13 cellular contexts compared by ENCODE assay signal in the genomic region with DNA sequence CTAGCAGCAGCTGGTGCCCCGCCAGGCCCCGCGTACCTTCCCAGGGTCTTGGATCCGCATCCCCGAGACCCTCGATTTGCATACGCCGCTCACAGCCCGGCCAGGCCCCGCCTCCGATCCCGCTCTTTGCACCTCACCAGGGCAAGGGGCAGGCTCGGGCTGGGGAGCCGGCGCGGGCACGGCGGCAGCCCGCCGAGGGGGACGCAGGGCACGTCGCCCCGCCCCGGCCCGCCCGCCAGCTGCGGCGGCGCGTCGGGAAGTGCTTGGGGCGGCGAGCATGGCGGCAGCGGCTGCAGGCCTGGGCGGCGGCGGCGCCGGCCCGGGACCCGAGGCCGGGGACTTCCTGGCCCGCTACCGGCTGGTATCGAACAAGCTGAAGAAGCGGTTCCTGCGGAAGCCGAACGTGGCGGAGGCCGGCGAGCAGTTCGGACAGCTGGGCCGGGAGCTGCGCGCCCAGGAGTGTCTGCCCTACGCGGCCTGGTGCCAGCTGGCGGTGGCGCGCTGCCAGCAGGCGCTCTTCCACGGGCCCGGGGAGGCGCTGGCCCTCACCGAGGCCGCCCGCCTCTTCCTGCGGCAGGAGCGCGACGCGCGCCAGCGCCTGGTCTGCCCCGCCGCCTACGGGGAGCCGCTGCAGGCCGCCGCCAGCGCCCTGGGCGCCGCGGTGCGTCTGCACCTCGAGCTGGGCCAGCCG. TPM values are rescaled to one million over a fixed set of nuclear protein-coding genes. Genes with fewer than 3 reads are reported as not detected.
DNase-seq lines count a peak whose midpoint lies in the region; ATAC-seq and TF ChIP-seq lines count a peak whose summit lies in the region.
"Not testable (repeated sequence)": the region's sequence is repeated elsewhere in the genome, so short reads cannot be mapped to it uniquely, and the experiment has no call there.
"Had no signal": no experiment of that assay in that cellular context is flagged by ENCODE, and none has a peak within 500 bp of the region (broad histone marks: within the 10 kb centered on the region; RNA-seq: fewer than 3 reads in every experiment).

Gene F8A2 (plus strand): TSS at position 258 of the 691 bp plus-strand sequence. CDS start 20 bp downstream, at position 278.

- DNase-seq in activated B cell treated with CpG ODN at 0.5 μM for 24 hours; heart right ventricle; sciatic nerve (ENCODE audit: low spot score): not testable (repeated sequence)

- H3K4me1 Mint-ChIP-seq in activated B cell treated with CpG ODN at 0.5 μM for 24 hours, result not testable (repeated sequence)

- POLR2A ChIA-PET in activated B cell treated with CpG ODN at 0.5 μM for 24 hours (lab: Charles Lee), result not testable (repeated sequence)

- not testable (repeated sequence) for H3K36me3 Mint-ChIP-seq in activated B cell treated with CpG ODN at 0.5 μM for 24 hours (ENCODE audit: low read depth)

- ATAC-seq in GM18498 (IDR thresholded peaks at IDR 0.05; ENCODE audit: unreplicated experiment) (peak; percentile 89), GM19328 (IDR thresholded peaks at IDR 0.05; ENCODE audit: unreplicated experiment) (peak; percentile 69), GM21619 (IDR thresholded peaks at IDR 0.05; ENCODE audit: unreplicated experiment) (peak; percentile 80), HG02938 (IDR thresholded peaks at IDR 0.05; ENCODE audit: unreplicated experiment) (peak; percentile 70), HG03354 (IDR thresholded peaks at IDR 0.05; ENCODE audit: poor library complexity, severe bottlenecking, unreplicated experiment) (peak; percentile 81), activated B cell treated with CpG ODN at 0.5 μM for 24 hours (ENCODE audit: low read depth) (peak; percentile 83), heart right ventricle (peak; percentile 74 to 89 (median 82)), sciatic nerve (peak; percentile 74)

- H3K4me3 ChIP-seq in heart right ventricle, result not testable (repeated sequence)

- H3K9me3 ChIP-seq in heart right ventricle, result not testable (repeated sequence)

- H3K27me3 ChIP-seq in heart right ventricle, result not testable (repeated sequence)

- H3K4me1 ChIP-seq in heart right ventricle, result not testable (repeated sequence)

- not testable (repeated sequence) for H3K9me3 Mint-ChIP-seq in activated B cell treated with CpG ODN at 0.5 μM for 24 hours

- not testable (repeated sequence) for H3K36me3 ChIP-seq in heart right ventricle

- WGBS in heart right ventricle, 2 donors, result no CpG with 5 or more reads among the region's 90 CpGs

- not testable (repeated sequence) for H3K27ac Mint-ChIP-seq in activated B cell treated with CpG ODN at 0.5 μM for 24 hours

- not testable (repeated sequence) for H3K27me3 Mint-ChIP-seq in activated B cell treated with CpG ODN at 0.5 μM for 24 hours

- CTCF ChIA-PET in activated B cell treated with CpG ODN at 0.5 μM for 24 hours (lab: Charles Lee), result not testable (repeated sequence)

- not testable (repeated sequence) for H3K27ac ChIP-seq in heart right ventricle

- intact Hi-C loops in activated B cell treated with CpG ODN at 0.5 μM for 24 hours (cut with micrococcal nuclease); heart right ventricle (cut with DNase I); sciatic nerve (cut with DNase I): not testable (repeated sequence)

- TF ChIP-seq CTCF in activated B cell treated with CpG ODN at 0.5 μM for 24 hours (IDR thresholded peaks at IDR 0.05); heart right ventricle (IDR thresholded peaks at IDR 0.05): not testable (repeated sequence)

- not testable (repeated sequence) for H3K4me3 Mint-ChIP-seq in activated B cell treated with CpG ODN at 0.5 μM for 24 hours

RNA-seq across cellular contexts. Expression of gene F8A2, which starts in this region (rescaled TPM):
- total RNA-seq in activated B cell treated with CpG ODN at 0.5 μM for 24 hours, result not detected in 2 replicates
- total RNA-seq in heart right ventricle, result not detected
- not detected for polyA plus RNA-seq in heart right ventricle
- not detected for total RNA-seq in sciatic nerve
- total RNA-seq: activated T-helper 2 cell treated with anti-CD3 and anti-CD28 coated beads, Interferon-gamma antibody, Interleukin-2, Interleukin-4, amounts not matched to agents 10 μg/mL and 5 μg/mL and 100 μg/mL, durations not matched to agents 14 hours and 24 hours and 36 hours; endothelial cell of umbilical vein; H9; occipital lobe had no signal
- polyA plus RNA-seq: endothelial cell of umbilical vein, immature natural killer cell had no signal

Comparison
In these comparisons a context has a peak if more than half of its experiments do, and no peak if none do; other contexts are left out.
1. Peak in ATAC-seq in activated B cell treated with CpG ODN at 0.5 μM for 24 hours; RNA of the gene not detected or under 1 TPM.
2. Peak in ATAC-seq in heart right ventricle; RNA of the gene not detected or under 1 TPM.
3. Peak in ATAC-seq in sciatic nerve; RNA of the gene not detected or under 1 TPM.